In genomic region chr11:62713343-62713742, GRCh38 we compare ENCODE assay signal across 10 cellular contexts. TPM values are rescaled to one million over a fixed set of nuclear protein-coding genes. Genes with fewer than 3 reads are reported as not detected.
DNase-seq lines count a peak whose midpoint lies in the region; ATAC-seq and TF ChIP-seq lines count a peak whose summit lies in the region.
"Had no signal": no experiment of that assay in that cellular context is flagged by ENCODE, and none has a peak within 500 bp of the region (broad histone marks: within the 10 kb centered on the region; RNA-seq: fewer than 3 reads in every experiment).

No MANE protein-coding gene starts in this region.

- DNase-seq in activated CD4-positive, alpha-beta T cell treated with anti-CD3 and anti-CD28 coated beads for 36 hours = no peak
- no peak for DNase-seq in activated CD4-positive, alpha-beta T cell treated with anti-CD3 and anti-CD28 coated beads, Interleukin-2, amount 50 U/mL, for 1 hour
- DNase-seq in activated CD8-positive, alpha-beta T cell treated with anti-CD3 and anti-CD28 coated beads for 36 hours = no peak
- DNase-seq in left lung = peak in 1 of 2 donors; percentile 70
- DNase-seq in middle frontal gyrus (ENCODE audit: extremely low spot score, low spot score) = no peak
- DNase-seq in stimulated activated CD4-positive, alpha-beta T cell treated with anti-CD3 and anti-CD28 coated beads, Interleukin-15, amount 100 ng/mL, for 24 hours = no peak
- DNase-seq: retina had no signal

- POLR2A ChIA-PET in activated CD4-positive, alpha-beta T cell treated with anti-CD3 and anti-CD28 coated beads for 36 hours (lab: Charles Lee) = interaction anchor here (0.7 to 1.5 kb wide), 2 partner anchors 14 to 143 kb away, joined by 3 read pairs; partner anchors contain the start of gene HNRNPUL2
- POLR2A ChIA-PET in activated CD8-positive, alpha-beta T cell treated with anti-CD3 and anti-CD28 coated beads for 36 hours (lab: Charles Lee) = interaction anchor here (0.5 to 3.5 kb wide), 5 partner anchors 11 to 122 kb away, joined by 3 to 20 read pairs (median 5); partner anchors contain the start of genes C11orf98, CSKMT, HNRNPUL2 and TUT1

- H3K36me3 Mint-ChIP-seq in activated CD4-positive, alpha-beta T cell treated with anti-CD3 and anti-CD28 coated beads for 36 hours (ENCODE audit: low read depth) = peaks cover 76% of the 10 kb centered on the region
- peaks cover 72% of the 10 kb centered on the region for H3K36me3 Mint-ChIP-seq in activated CD8-positive, alpha-beta T cell treated with anti-CD3 and anti-CD28 coated beads for 36 hours (ENCODE audit: low read depth)
- H3K36me3 Mint-ChIP-seq in stimulated activated memory B cell treated with anti-CD40 and anti-IgM and Interleukin-4, amounts not matched to agents 10 μg/mL and 1 μg/mL and 100 μg/mL, for 72 hours = peaks cover 67% of the 10 kb centered on the region

- H3K4me3 ChIP-seq in left lung = no peak overlapping the region

- no peaks in the 10 kb centered on the region for H3K27me3 Mint-ChIP-seq in activated CD4-positive, alpha-beta T cell treated with anti-CD3 and anti-CD28 coated beads for 36 hours
- no peaks in the 10 kb centered on the region for H3K27me3 Mint-ChIP-seq in activated CD8-positive, alpha-beta T cell treated with anti-CD3 and anti-CD28 coated beads for 36 hours
- H3K27me3 Mint-ChIP-seq in stimulated activated memory B cell treated with anti-CD40 and anti-IgM and Interleukin-4, amounts not matched to agents 10 μg/mL and 1 μg/mL and 100 μg/mL, for 72 hours = no peaks in the 10 kb centered on the region

- intact Hi-C loops in activated CD4-positive, alpha-beta T cell treated with anti-CD3 and anti-CD28 coated beads for 36 hours (cut with DNase I, micrococcal nuclease) = no loop called here
- intact Hi-C loops in activated CD8-positive, alpha-beta T cell treated with anti-CD3 and anti-CD28 coated beads for 36 hours (cut with micrococcal nuclease) = no loop called here
- intact Hi-C loops in left lung (cut with DNase I) = no loop called here

- H3K27ac Mint-ChIP-seq in activated CD4-positive, alpha-beta T cell treated with anti-CD3 and anti-CD28 coated beads for 36 hours = peak overlapping the region; percentile 89
- peak overlapping the region; percentile 91 for H3K27ac Mint-ChIP-seq in activated CD8-positive, alpha-beta T cell treated with anti-CD3 and anti-CD28 coated beads for 36 hours
- peak overlapping the region; percentile 75 for H3K27ac Mint-ChIP-seq in stimulated activated memory B cell treated with anti-CD40 and anti-IgM and Interleukin-4, amounts not matched to agents 10 μg/mL and 1 μg/mL and 100 μg/mL, for 72 hours

- H3K9me3 Mint-ChIP-seq in activated CD4-positive, alpha-beta T cell treated with anti-CD3 and anti-CD28 coated beads for 36 hours (ENCODE audit: low read depth) = no peaks in the 10 kb centered on the region
- H3K9me3 Mint-ChIP-seq in activated CD8-positive, alpha-beta T cell treated with anti-CD3 and anti-CD28 coated beads for 36 hours = no peaks in the 10 kb centered on the region
- H3K9me3 Mint-ChIP-seq in stimulated activated memory B cell treated with anti-CD40 and anti-IgM and Interleukin-4, amounts not matched to agents 10 μg/mL and 1 μg/mL and 100 μg/mL, for 72 hours = no peaks in the 10 kb centered on the region

- peaks cover 54% of the 10 kb centered on the region for H3K4me1 Mint-ChIP-seq in activated CD4-positive, alpha-beta T cell treated with anti-CD3 and anti-CD28 coated beads for 36 hours
- peaks cover 60% of the 10 kb centered on the region for H3K4me1 Mint-ChIP-seq in activated CD8-positive, alpha-beta T cell treated with anti-CD3 and anti-CD28 coated beads for 36 hours (ENCODE audit: low read depth)
- peaks cover 42% of the 10 kb centered on the region for H3K4me1 Mint-ChIP-seq in stimulated activated memory B cell treated with anti-CD40 and anti-IgM and Interleukin-4, amounts not matched to agents 10 μg/mL and 1 μg/mL and 100 μg/mL, for 72 hours

- H3K27me3 ChIP-seq in left lung = no peaks in the 10 kb centered on the region

- H3K4me1 ChIP-seq in left lung = peaks cover 17 to 34% of the 10 kb centered on the region in 2 donors

- H3K27ac ChIP-seq in left lung = peak overlapping the region; percentile 39 to 49

- ATAC-seq in activated CD4-positive, alpha-beta T cell treated with anti-CD3 and anti-CD28 coated beads for 36 hours = no peak
- ATAC-seq in activated CD8-positive, alpha-beta T cell treated with anti-CD3 and anti-CD28 coated beads for 36 hours = no peak
- ATAC-seq in left lung (peak; percentile 49), HG02885 (IDR thresholded peaks at IDR 0.05; ENCODE audit: poor library complexity, unreplicated experiment) (no peak)
- ATAC-seq in stimulated activated memory B cell treated with anti-CD40 and anti-IgM and Interleukin-4, amounts not matched to agents 10 μg/mL and 1 μg/mL and 100 μg/mL, for 72 hours = no peak

- H3K36me3 ChIP-seq in left lung = peaks cover 0 to 82% of the 10 kb centered on the region in 2 donors

- CTCF ChIA-PET in activated CD4-positive, alpha-beta T cell treated with anti-CD3 and anti-CD28 coated beads for 36 hours (lab: Charles Lee) = interaction anchor here (1.5 to 2.0 kb wide), 2 partner anchors 11 to 19 kb away, joined by 3 to 5 read pairs; no protein-coding TSS in a partner anchor
- CTCF ChIA-PET in activated CD8-positive, alpha-beta T cell treated with anti-CD3 and anti-CD28 coated beads for 36 hours (lab: Charles Lee) = interaction anchor here (0.5 to 1.2 kb wide), 2 partner anchors 16 to 19 kb away, joined by 3 read pairs; no protein-coding TSS in a partner anchor

- H3K4me3 Mint-ChIP-seq in activated CD4-positive, alpha-beta T cell treated with anti-CD3 and anti-CD28 coated beads for 36 hours = no peak overlapping the region
- peak overlapping the region; percentile 25 for H3K4me3 Mint-ChIP-seq in activated CD8-positive, alpha-beta T cell treated with anti-CD3 and anti-CD28 coated beads for 36 hours
- no peak overlapping the region for H3K4me3 Mint-ChIP-seq in stimulated activated memory B cell treated with anti-CD40 and anti-IgM and Interleukin-4, amounts not matched to agents 10 μg/mL and 1 μg/mL and 100 μg/mL, for 72 hours

- H3K9me3 ChIP-seq in left lung = no peaks in the 10 kb centered on the region

- no peak for TF ChIP-seq CTCF in activated CD8-positive, alpha-beta T cell treated with anti-CD3 and anti-CD28 coated beads for 36 hours (IDR thresholded peaks at IDR 0.05)
- no peak for TF ChIP-seq CTCF in left lung (IDR thresholded peaks at IDR 0.05)

RNA-seq across cellular contexts. Expression of gene GNG3, which starts 5.9 kb away (rescaled TPM):
- not detected for total RNA-seq in activated CD4-positive, alpha-beta T cell treated with anti-CD3 and anti-CD28 coated beads for 36 hours
- not detected for total RNA-seq in activated CD8-positive, alpha-beta T cell treated with anti-CD3 and anti-CD28 coated beads for 36 hours
- under 1 TPM in 1 of 2 donors, not detected in 1; 0.42 TPM for total RNA-seq in left lung
- total RNA-seq: bronchial epithelial cell had no signal

RNA-seq across cellular contexts. Expression of gene BSCL2, which starts 6.1 kb away (rescaled TPM):
- total RNA-seq in activated CD4-positive, alpha-beta T cell treated with anti-CD3 and anti-CD28 coated beads for 36 hours = 10 to 100 TPM; 16.7 to 28.0 TPM
- 10 to 100 TPM; 22.1 to 24.1 TPM for total RNA-seq in activated CD8-positive, alpha-beta T cell treated with anti-CD3 and anti-CD28 coated beads for 36 hours
- total RNA-seq in left lung = 100 to 1,000 TPM in 1 of 2 donors, 10 to 100 TPM in 1; 77.8 to 109 TPM

RNA-seq across cellular contexts. Expression of gene HNRNPUL2, which starts 13.9 kb away (rescaled TPM):
- 10 to 100 TPM; 48.7 to 59.6 TPM for total RNA-seq in activated CD4-positive, alpha-beta T cell treated with anti-CD3 and anti-CD28 coated beads for 36 hours
- total RNA-seq in activated CD8-positive, alpha-beta T cell treated with anti-CD3 and anti-CD28 coated beads for 36 hours = 10 to 100 TPM; 54.9 to 58.6 TPM
- total RNA-seq in left lung = 10 to 100 TPM; 31.8 to 43.2 TPM

RNA-seq across cellular contexts. Expression of gene TTC9C, which starts 14.9 kb away (rescaled TPM):
- total RNA-seq in activated CD4-positive, alpha-beta T cell treated with anti-CD3 and anti-CD28 coated beads for 36 hours = 10 to 100 TPM; 40.8 to 54.1 TPM
- total RNA-seq in activated CD8-positive, alpha-beta T cell treated with anti-CD3 and anti-CD28 coated beads for 36 hours = 10 to 100 TPM; 33.7 to 37.9 TPM
- 10 to 100 TPM; 32.2 to 33.0 TPM for total RNA-seq in left lung

RNA-seq across cellular contexts. Expression of gene LRRN4CL, which starts 24.0 kb away (rescaled TPM):
- under 1 TPM in 1 of 2 experiments, not detected in 1; 0.16 TPM for total RNA-seq in activated CD4-positive, alpha-beta T cell treated with anti-CD3 and anti-CD28 coated beads for 36 hours
- total RNA-seq in activated CD8-positive, alpha-beta T cell treated with anti-CD3 and anti-CD28 coated beads for 36 hours = not detected
- total RNA-seq in left lung = 1 to 10 TPM in 1 of 2 donors, under 1 TPM in 1; 0.32 to 2.0 TPM
